ENCODE assay signal across 1 cellular context in genomic region chr19:12733369-12733896, GRCh38.
TF ChIP-seq lines count a peak whose summit lies in the region.

No MANE protein-coding gene starts in this region.

TF ChIP-seq in GM12878, 131 proteins besides CTCF, POLR2A, EP300 and RAD21:
- TF ChIP-seq YY1 (IDR thresholded peaks at IDR 0.05; ENCODE audit: low read depth, low read length), result peak; percentile 84
- 0 out of 2 replicates have a peak, but pooled peaks have one; percentile 34 for TF ChIP-seq IRF4 (IDR thresholded peaks at IDR 0.05; ENCODE audit: low read depth, low read length)
- 0 out of 2 replicates have a peak, but pooled peaks have one; percentile 77 for TF ChIP-seq WRNIP1 (IDR thresholded peaks at IDR 0.05; ENCODE audit: borderline replicate concordance, low read depth, low read length)
- no peak for TF ChIP-seq RBBP5 (conservative IDR thresholded peaks at IDR 0.05)
- TF ChIP-seq PBX3 (IDR thresholded peaks at IDR 0.05; ENCODE audit: insufficient replicate concordance, low read depth, low read length), result no peak
- no peak for TF ChIP-seq BRCA1 (IDR thresholded peaks at IDR 0.05; ENCODE audit: low read depth, low read length)
- peak; percentile 52; the same call in 1 of the 2 replicates for TF ChIP-seq RUNX3 (IDR thresholded peaks at IDR 0.05; ENCODE audit: low read length)
- TF ChIP-seq EGR1 (IDR thresholded peaks at IDR 0.05; ENCODE audit: borderline replicate concordance in 1 of 2, low read depth in 2 of 2, low read length in 2 of 2), result peak in 1 of 2 experiments; percentile 80; a peak in 2 of 3 replicates
- 0 out of 2 replicates have a peak, but pooled peaks have one; percentile 19 for TF ChIP-seq IKZF1 (conservative IDR thresholded peaks at IDR 0.05)
- peak; percentile 63; the same call in 1 of the 2 replicates for TF ChIP-seq SMARCA5 (IDR thresholded peaks at IDR 0.05)
- no peak for TF ChIP-seq EED (IDR thresholded peaks at IDR 0.05; ENCODE audit: low read depth)
- TF ChIP-seq, protein P1, sequence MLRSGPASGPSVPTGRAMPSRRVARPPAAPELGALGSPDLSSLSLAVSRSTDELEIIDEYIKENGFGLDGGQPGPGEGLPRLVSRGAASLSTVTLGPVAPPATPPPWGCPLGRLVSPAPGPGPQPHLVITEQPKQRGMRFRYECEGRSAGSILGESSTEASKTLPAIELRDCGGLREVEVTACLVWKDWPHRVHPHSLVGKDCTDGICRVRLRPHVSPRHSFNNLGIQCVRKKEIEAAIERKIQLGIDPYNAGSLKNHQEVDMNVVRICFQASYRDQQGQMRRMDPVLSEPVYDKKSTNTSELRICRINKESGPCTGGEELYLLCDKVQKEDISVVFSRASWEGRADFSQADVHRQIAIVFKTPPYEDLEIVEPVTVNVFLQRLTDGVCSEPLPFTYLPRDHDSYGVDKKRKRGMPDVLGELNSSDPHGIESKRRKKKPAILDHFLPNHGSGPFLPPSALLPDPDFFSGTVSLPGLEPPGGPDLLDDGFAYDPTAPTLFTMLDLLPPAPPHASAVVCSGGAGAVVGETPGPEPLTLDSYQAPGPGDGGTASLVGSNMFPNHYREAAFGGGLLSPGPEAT (IDR thresholded peaks at IDR 0.05; ENCODE audit: low read depth), result no peak
- peak; percentile 66 for TF ChIP-seq POLR2AphosphoS5 (IDR thresholded peaks at IDR 0.05; ENCODE audit: low read length)
- TF ChIP-seq POU2F2 (IDR thresholded peaks at IDR 0.05; ENCODE audit: borderline replicate concordance, low read depth, low read length), result no peak
- TF ChIP-seq MXI1 (IDR thresholded peaks at IDR 0.05; ENCODE audit: low read depth, low read length), result peak; percentile 75
- TF ChIP-seq TCF12 (IDR thresholded peaks at IDR 0.05; ENCODE audit: low read depth, low read length), result no peak
- no peak for TF ChIP-seq NR2F1 (conservative IDR thresholded peaks at IDR 0.05)
- TF ChIP-seq MEF2A (IDR thresholded peaks at IDR 0.05; ENCODE audit: insufficient read depth, low read depth, low read length), result no peak
- no peak for TF ChIP-seq HSF1 (IDR thresholded peaks at IDR 0.05; ENCODE audit: low read depth, low read length)
- no peak for TF ChIP-seq NR2C1 (IDR thresholded peaks at IDR 0.05)
- TF ChIP-seq FOS (IDR thresholded peaks at IDR 0.05; ENCODE audit: borderline replicate concordance, extremely low read depth, insufficient read length), result no peak
TF ChIP-seq in GM12878: peak in this region for 9.
